ENCODE assay signal across 9 cellular contexts in the genomic region with DNA sequence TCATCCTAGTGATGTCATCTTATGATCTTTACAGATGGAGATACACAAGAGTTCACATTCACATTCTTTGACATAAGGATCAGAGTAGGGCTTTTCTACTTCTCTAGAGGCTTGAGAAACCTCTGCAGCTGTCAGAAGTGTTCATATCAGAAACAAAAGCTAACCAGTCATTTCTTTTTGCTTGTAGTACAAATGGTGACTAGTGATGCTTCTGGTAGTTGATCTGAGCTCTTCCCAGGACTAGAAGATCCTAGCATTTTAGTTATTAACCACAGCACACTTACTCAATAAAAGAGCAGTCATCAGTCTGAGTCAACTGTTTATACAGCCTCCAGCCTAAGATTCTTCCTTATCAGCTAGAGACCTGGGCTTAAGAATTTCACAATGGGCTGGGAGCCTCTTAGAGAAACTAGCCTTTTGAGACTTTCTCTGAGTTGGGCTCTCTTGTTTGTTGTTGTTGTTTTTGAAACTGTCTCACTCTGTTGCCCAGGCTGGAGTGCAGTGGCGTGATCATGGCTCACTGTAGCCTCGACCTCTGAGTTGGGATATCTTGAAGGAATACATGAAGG.
A peak's percentile ranks its signal among the peaks of the same experiment; 100 is the strongest.
DNase-seq lines count a peak whose midpoint lies in the region; ATAC-seq and TF ChIP-seq lines count a peak whose summit lies in the region.
"Had no signal": no experiment of that assay in that cellular context is flagged by ENCODE, and none has a peak within 500 bp of the region (broad histone marks: within the 10 kb centered on the region; RNA-seq: fewer than 3 reads in every experiment).

No MANE protein-coding gene starts in this region.

- no peaks in the 10 kb centered on the region for H3K9me3 Mint-ChIP-seq in activated T-cell treated with anti-CD3 and anti-CD28 coated beads, Interleukin-2, amount 50 U/mL, for 24 hours
- no peaks in the 10 kb centered on the region for H3K9me3 Mint-ChIP-seq in stimulated activated naive CD8-positive, alpha-beta T cell treated with anti-CD3 and anti-CD28 coated beads, Interleukin-15, amount 100 ng/mL, for 72 hours

- DNase-seq in activated T-cell treated with anti-CD3 and anti-CD28 coated beads, Interleukin-2, amount 50 U/mL, for 24 hours = no peak
- no peak for DNase-seq in activated T-cell treated with anti-CD3 and anti-CD28 coated beads, Interleukin-2, amount 50 U/mL, for 1 hour
- DNase-seq in OCI-M1 (lab: John Stamatoyannopoulos, UW) = peak; percentile 82
- peak; percentile 96 for DNase-seq in fibroblast of mammary gland (ENCODE audit: low read depth)
- DNase-seq in stimulated activated naive CD8-positive, alpha-beta T cell treated with anti-CD3 and anti-CD28 coated beads, Interleukin-15, amount 100 ng/mL, for 72 hours = no peak
- DNase-seq in effector CD8-positive, alpha-beta T cell (lab: John Stamatoyannopoulos, UW) = no peak
- no peak for DNase-seq in HuH-7.5 (ENCODE audit: low spot score)
- DNase-seq: stimulated activated CD4-positive, alpha-beta T cell treated with anti-CD3 and anti-CD28 coated beads, Interleukin-2, amount 100 ng/mL, for 24 hours had no signal

- peak; percentile 66 for ATAC-seq in stimulated activated naive CD8-positive, alpha-beta T cell treated with anti-CD3 and anti-CD28 coated beads, Interleukin-15, amount 100 ng/mL, for 72 hours
- ATAC-seq in GM21360 (IDR thresholded peaks at IDR 0.05; ENCODE audit: unreplicated experiment) = no peak

- TF ChIP-seq CTCF in fibroblast of mammary gland (conservative IDR thresholded peaks at IDR 0.05; ENCODE audit: control insufficient read depth, insufficient read depth, low read depth, low read length) = no peak

- no peak overlapping the region for H3K4me3 ChIP-seq in fibroblast of mammary gland (ENCODE audit: control insufficient read depth, low read depth, low read length)

- H3K4me1 Mint-ChIP-seq in activated T-cell treated with anti-CD3 and anti-CD28 coated beads, Interleukin-2, amount 50 U/mL, for 24 hours (ENCODE audit: low read depth) = peaks cover 26% of the 10 kb centered on the region
- peaks cover 20% of the 10 kb centered on the region for H3K4me1 Mint-ChIP-seq in stimulated activated naive CD8-positive, alpha-beta T cell treated with anti-CD3 and anti-CD28 coated beads, Interleukin-15, amount 100 ng/mL, for 72 hours

- H3K27me3 Mint-ChIP-seq in activated T-cell treated with anti-CD3 and anti-CD28 coated beads, Interleukin-2, amount 50 U/mL, for 24 hours = peaks cover 18% of the 10 kb centered on the region
- H3K27me3 Mint-ChIP-seq in stimulated activated naive CD8-positive, alpha-beta T cell treated with anti-CD3 and anti-CD28 coated beads, Interleukin-15, amount 100 ng/mL, for 72 hours = no peaks in the 10 kb centered on the region

- no peak overlapping the region for H3K4me3 Mint-ChIP-seq in activated T-cell treated with anti-CD3 and anti-CD28 coated beads, Interleukin-2, amount 50 U/mL, for 24 hours
- H3K4me3 Mint-ChIP-seq in stimulated activated naive CD8-positive, alpha-beta T cell treated with anti-CD3 and anti-CD28 coated beads, Interleukin-15, amount 100 ng/mL, for 72 hours = no peak overlapping the region

- H3K27ac Mint-ChIP-seq in activated T-cell treated with anti-CD3 and anti-CD28 coated beads, Interleukin-2, amount 50 U/mL, for 24 hours = peak overlapping the region; percentile 67
- H3K27ac Mint-ChIP-seq in stimulated activated naive CD8-positive, alpha-beta T cell treated with anti-CD3 and anti-CD28 coated beads, Interleukin-15, amount 100 ng/mL, for 72 hours = peak overlapping the region in 1 of 2 donors; percentile 12

- peaks cover 5% of the 10 kb centered on the region for H3K36me3 Mint-ChIP-seq in activated T-cell treated with anti-CD3 and anti-CD28 coated beads, Interleukin-2, amount 50 U/mL, for 24 hours (ENCODE audit: low read depth)

Comparison
In these comparisons a context has a peak if more than half of its experiments do, and no peak if none do; other contexts are left out.
1. DNase-seq: peak in OCI-M1 (single experiment) and fibroblast of mammary gland (single experiment); none in activated T-cell treated with anti-CD3 and anti-CD28 coated beads, Interleukin-2, amount 50 U/mL, for 24 hours (single experiment), activated T-cell treated with anti-CD3 and anti-CD28 coated beads, Interleukin-2, amount 50 U/mL, for 1 hour (single experiment), stimulated activated naive CD8-positive, alpha-beta T cell treated with anti-CD3 and anti-CD28 coated beads, Interleukin-15, amount 100 ng/mL, for 72 hours (0 of 2), effector CD8-positive, alpha-beta T cell (single experiment) and HuH-7.5 (single experiment).